Comparison of ENCODE assay signal across 8 cellular contexts in the genomic region with DNA sequence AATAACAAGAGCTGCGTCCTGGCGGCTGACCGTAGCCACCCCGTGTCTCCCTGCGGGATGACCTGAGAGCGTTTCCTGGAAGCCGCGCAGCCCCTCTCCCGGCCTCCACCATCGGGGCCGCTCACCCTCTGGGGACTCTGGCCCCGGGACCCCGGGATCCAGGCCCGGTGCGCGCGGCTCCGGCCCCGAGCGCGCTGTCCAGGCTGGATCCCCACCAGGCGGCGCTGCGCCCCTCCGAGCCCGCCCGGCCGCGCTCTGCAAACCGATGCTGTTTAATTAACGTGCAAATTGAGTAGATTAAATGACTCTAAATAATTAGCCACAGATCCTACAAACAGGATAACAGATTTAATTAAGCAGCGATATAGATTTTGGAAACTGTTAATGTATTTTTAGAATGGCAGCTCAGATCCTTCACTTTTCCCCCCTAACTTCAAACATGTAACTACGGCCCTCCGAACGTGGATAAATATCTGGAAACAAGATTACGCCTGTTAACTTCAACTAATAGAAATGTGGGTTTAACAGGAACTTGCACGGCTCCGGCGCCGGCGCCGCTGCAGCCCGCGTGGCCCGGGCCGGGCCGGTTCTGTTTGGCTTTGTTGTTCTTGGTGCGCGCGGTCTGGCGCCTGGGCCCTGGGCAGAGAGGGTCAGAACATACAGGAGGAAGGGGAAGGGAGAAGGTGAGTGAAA. TPM values are rescaled to one million over a fixed set of nuclear protein-coding genes. Genes with fewer than 3 reads are reported as not detected.
DNase-seq lines count a peak whose midpoint lies in the region; ATAC-seq, FAIRE-seq and TF ChIP-seq lines count a peak whose summit lies in the region.

No MANE protein-coding gene starts in this region.

- H3K4me2 ChIP-seq in OCI-LY7 (ENCODE audit: low read length) (no peak overlapping the region), keratinocyte (ENCODE audit: control insufficient read depth, extremely low read depth, insufficient read depth, low read depth, low read length) (no peak overlapping the region)

- H3K9me3 Mint-ChIP-seq in activated naive CD8-positive, alpha-beta T cell treated with anti-CD3 and anti-CD28 coated beads, Interleukin-2, amount 10 ng/mL, durations not matched to agents 7 days and 5 days, result no peaks in the 10 kb centered on the region

- no peak for ATAC-seq in activated naive CD8-positive, alpha-beta T cell treated with anti-CD3 and anti-CD28 coated beads, Interleukin-2, amount 10 ng/mL, durations not matched to agents 7 days and 5 days (ENCODE audit: low read depth)
- ATAC-seq in HG02623 (IDR thresholded peaks at IDR 0.05; ENCODE audit: unreplicated experiment), result no peak

- no peaks in the 10 kb centered on the region for H3K4me1 Mint-ChIP-seq in activated naive CD8-positive, alpha-beta T cell treated with anti-CD3 and anti-CD28 coated beads, Interleukin-2, amount 10 ng/mL, durations not matched to agents 7 days and 5 days

- no peak overlapping the region for H3K9ac ChIP-seq in keratinocyte (ENCODE audit: control insufficient read depth, extremely low read depth, insufficient read depth, low read length)

- H3K79me2 ChIP-seq in OCI-LY7 (ENCODE audit: insufficient read depth, low read depth, low read length), result no peaks in the 10 kb centered on the region
- no peaks in the 10 kb centered on the region for H3K79me2 ChIP-seq in keratinocyte (ENCODE audit: control insufficient read depth, insufficient read depth, low read length)

- CTCF ChIA-PET in OCI-LY7 (lab: Charles Lee; ENCODE audit: unreplicated experiment), result no interaction called here

- POLR2A ChIA-PET in OCI-LY7 (lab: Charles Lee), result no interaction called here
- POLR2A ChIA-PET in activated naive CD8-positive, alpha-beta T cell treated with anti-CD3 and anti-CD28 coated beads, Interleukin-2, amount 10 ng/mL, durations not matched to agents 7 days and 5 days (lab: Charles Lee), result no interaction called here

- no peak overlapping the region for H3K4me3 Mint-ChIP-seq in activated naive CD8-positive, alpha-beta T cell treated with anti-CD3 and anti-CD28 coated beads, Interleukin-2, amount 10 ng/mL, durations not matched to agents 7 days and 5 days

- H3K27me3 Mint-ChIP-seq in activated naive CD8-positive, alpha-beta T cell treated with anti-CD3 and anti-CD28 coated beads, Interleukin-2, amount 10 ng/mL, durations not matched to agents 7 days and 5 days, result peaks cover 71% of the 10 kb centered on the region

- no peaks in the 10 kb centered on the region for H3K36me3 Mint-ChIP-seq in activated naive CD8-positive, alpha-beta T cell treated with anti-CD3 and anti-CD28 coated beads, Interleukin-2, amount 10 ng/mL, durations not matched to agents 7 days and 5 days

- peak; percentile 40; the same call in 1 of the 2 replicates for TF ChIP-seq CTCF in OCI-LY7 (conservative IDR thresholded peaks at IDR 0.05; ENCODE audit: low read length)
- peak; percentile 47 to 79 (median 57) for TF ChIP-seq CTCF in keratinocyte (optimal IDR thresholded peaks at IDR 0.05 in 1 of 3, IDR thresholded peaks at IDR 0.05 in 1 of 3, conservative IDR thresholded peaks at IDR 0.05 in 1 of 3; ENCODE audit: extremely low read depth in 1 of 3, insufficient read depth in 2 of 3, low read length in 3 of 3)

- no peak for FAIRE-seq in keratinocyte (lab: Jason Lieb, UNC)

- H2AFZ ChIP-seq in OCI-LY7 (ENCODE audit: low read length) (no peak overlapping the region), keratinocyte (ENCODE audit: control insufficient read depth, low read length) (no peak overlapping the region)

- BruUV-seq in OCI-LY7 (replicated peaks; lab: Mats Ljungman, UMichigan), result no TSS peak

- no peak overlapping the region for H3K27ac ChIP-seq in OCI-LY7 (ENCODE audit: low read depth, low read length, poor library complexity, severe bottlenecking)
- H3K27ac ChIP-seq in keratinocyte (ENCODE audit: control insufficient read depth, insufficient read depth, low read length), result no peak overlapping the region

- H3K4me1 ChIP-seq in OCI-LY7 (ENCODE audit: insufficient read depth, low read length, poor library complexity, severe bottlenecking) (no peaks in the 10 kb centered on the region), keratinocyte (ENCODE audit: control insufficient read depth, extremely low read depth, insufficient read depth, low read length) (no peaks in the 10 kb centered on the region)

- DNase-seq in COLO668 (lab: John Stamatoyannopoulos, UW; ENCODE audit: unreplicated experiment) (peak; percentile 47), OCI-LY7 (ENCODE audit: low spot score) (no peak), keratinocyte (ENCODE audit: low read depth, low spot score) (no peak), glomerular visceral epithelial cell (ENCODE audit: extremely low spot score) (no peak), SKM-1 (lab: John Stamatoyannopoulos, UW; ENCODE audit: unreplicated experiment) (no peak)
- DNase-seq in activated naive CD8-positive, alpha-beta T cell treated with anti-CD3 and anti-CD28 coated beads, Interleukin-2, amount 10 ng/mL, durations not matched to agents 7 days and 5 days, result peak; percentile 71
- peak; percentile 14 for DNase-seq in stimulated activated CD8-positive, alpha-beta memory T cell treated with anti-CD3 and anti-CD28 coated beads, Interleukin-7, amount 100 ng/mL, for 24 hours (ENCODE audit: low read depth)

- H3K9me2 ChIP-seq in OCI-LY7 (ENCODE audit: insufficient read depth, low read length), result no peaks in the 10 kb centered on the region

- no peaks in the 10 kb centered on the region for H3K36me3 ChIP-seq in OCI-LY7 (ENCODE audit: insufficient read depth, low read length)
- H3K36me3 ChIP-seq in keratinocyte (ENCODE audit: control insufficient read depth in 2 of 2, extremely low read depth in 1 of 2, insufficient read depth in 2 of 2, low read length in 2 of 2), result no peaks in the 10 kb centered on the region

- no peak overlapping the region for H3K27ac Mint-ChIP-seq in activated naive CD8-positive, alpha-beta T cell treated with anti-CD3 and anti-CD28 coated beads, Interleukin-2, amount 10 ng/mL, durations not matched to agents 7 days and 5 days

- intact Hi-C loops in OCI-LY7 (cut with micrococcal nuclease; ENCODE audit: unreplicated experiment), result loop anchor here (2.0 kb wide), 1 partner anchor 187 kb away; no protein-coding TSS in a partner anchor

- H3K9me3 ChIP-seq in OCI-LY7 (ENCODE audit: low read length) (no peaks in the 10 kb centered on the region), keratinocyte (ENCODE audit: control insufficient read depth, low read depth, low read length) (no peaks in the 10 kb centered on the region)

- dilution Hi-C loops in keratinocyte (cut with MboI; ENCODE audit: extremely low pct_ligation_motif_present, low sequenced_read_pairs), result no loop called here

- H3K9me1 ChIP-seq in keratinocyte (ENCODE audit: control insufficient read depth, extremely low read depth, insufficient read depth, low read length), result no peaks in the 10 kb centered on the region

- peaks cover 85% of the 10 kb centered on the region for H3K27me3 ChIP-seq in keratinocyte (ENCODE audit: control insufficient read depth, extremely low read depth, insufficient read depth, low read length)

- no peak overlapping the region for H3K4me3 ChIP-seq in OCI-LY7 (ENCODE audit: low read depth, low read length, poor library complexity, severe bottlenecking)
- no peak overlapping the region for H3K4me3 ChIP-seq in keratinocyte (ENCODE audit: control insufficient read depth in 2 of 3, extremely low read depth in 1 of 3, insufficient read depth in 2 of 3, low read depth in 1 of 3, low read length in 3 of 3)

- H4K20me1 ChIP-seq in OCI-LY7 (ENCODE audit: insufficient read depth, low read length), result no peaks in the 10 kb centered on the region
- peaks cover 4% of the 10 kb centered on the region for H4K20me1 ChIP-seq in keratinocyte (ENCODE audit: control insufficient read depth, extremely low read depth, insufficient read depth, low read length)

RNA-seq across cellular contexts. Expression of gene UNCX, which starts 7.1 kb away (rescaled TPM):
- total RNA-seq in OCI-LY7 (2014; rRNA removed; shearing (Covaris generic)), result not detected in 2 replicates
- total RNA-seq in OCI-LY7 (2022), result not detected in 2 replicates
- not detected for total RNA-seq in activated naive CD8-positive, alpha-beta T cell treated with anti-CD3 and anti-CD28 coated beads, Interleukin-2, amount 10 ng/mL, durations not matched to agents 7 days and 5 days
- not detected in 3 replicates for polyA plus RNA-seq in keratinocyte
- polyA plus RNA-seq in keratinocyte (2011; ENCODE audit: low read depth), result not detected
- polyA plus RNA-seq in keratinocyte (2011; cell fraction: cytosol; rRNA removed), result not detected in 2 replicates
- not detected in 2 replicates for polyA plus RNA-seq in keratinocyte (2011; cell fraction: nucleus; rRNA removed)
- polyA plus RNA-seq in keratinocyte (2012; ENCODE audit: low replicate concordance), result not detected in 2 replicates
- not detected in 3 replicates for polyA minus RNA-seq in keratinocyte
- not detected for polyA minus RNA-seq in keratinocyte (2011; cell fraction: cytosol; rRNA and poly(A)+ RNA removed)
- polyA minus RNA-seq in keratinocyte (2011; cell fraction: nucleus; rRNA and poly(A)+ RNA removed), result not detected in 2 replicates

Comparison
In these comparisons a context has a peak if more than half of its experiments do, and no peak if none do; other contexts are left out.
1. DNase-seq: peak in COLO668 (single experiment), activated naive CD8-positive, alpha-beta T cell treated with anti-CD3 and anti-CD28 coated beads, Interleukin-2, amount 10 ng/mL, durations not matched to agents 7 days and 5 days (single experiment) and stimulated activated CD8-positive, alpha-beta memory T cell treated with anti-CD3 and anti-CD28 coated beads, Interleukin-7, amount 100 ng/mL, for 24 hours (single experiment); none in OCI-LY7 (single experiment), keratinocyte (single experiment), glomerular visceral epithelial cell (single experiment) and SKM-1 (single experiment).